In the genomic region with DNA sequence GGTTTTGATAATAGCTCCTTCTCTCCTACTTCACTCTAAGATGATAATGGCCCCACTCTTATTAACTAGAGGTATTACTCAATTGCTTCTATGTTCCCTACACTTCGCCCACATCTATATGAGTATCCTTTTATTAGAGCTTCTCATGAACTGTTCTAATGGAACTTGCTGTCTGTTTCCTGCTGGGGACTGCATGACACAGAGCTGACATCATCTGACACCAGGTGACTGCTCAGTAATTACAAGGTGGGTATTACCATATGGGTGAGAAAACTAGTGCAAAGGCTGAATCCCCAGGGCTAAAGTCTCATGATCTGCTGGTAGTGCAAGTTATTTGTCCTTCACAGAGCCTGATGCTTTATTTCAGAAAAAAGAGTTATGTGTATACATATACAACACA, we compare ENCODE assay signal across 20 cellular contexts.
A peak's percentile ranks its signal among the peaks of the same experiment; 100 is the strongest.
DNase-seq lines count a peak whose midpoint lies in the region; ATAC-seq and TF ChIP-seq lines count a peak whose summit lies in the region.
"Had no signal": no experiment of that assay in that cellular context is flagged by ENCODE, and none has a peak within 500 bp of the region (broad histone marks: within the 10 kb centered on the region; RNA-seq: fewer than 3 reads in every experiment).

No MANE protein-coding gene starts in this region.

- no peak overlapping the region for H3K4me3 ChIP-seq in epithelial cell of esophagus (ENCODE audit: low read length)

- ATAC-seq in GM19035 (IDR thresholded peaks at IDR 0.05; ENCODE audit: unreplicated experiment): no peak
- ATAC-seq: HCT116, T-cell had no signal

- TF ChIP-seq CTCF in epithelial cell of esophagus (IDR thresholded peaks at IDR 0.05; ENCODE audit: insufficient read depth, low read depth, low read length, missing control alignments): no peak

- DNase-seq in DMS53 (lab: John Stamatoyannopoulos, UW) (peak; percentile 38), DMS53 treated with DMSO at 0.1 percent for 48 hours (lab: John Stamatoyannopoulos, UW; ENCODE audit: unreplicated experiment) (no peak), NCI-H2227 treated with DMSO at 0.1 percent for 48 hours (lab: John Stamatoyannopoulos, UW) (peak; percentile 55), epithelial cell of esophagus (ENCODE audit: low read depth) (peak; percentile 48), renal cortical epithelial cell (ENCODE audit: low read depth) (peak; percentile 4), hippocampal formation (lab: John Stamatoyannopoulos, UW) (no peak), CD1c-positive myeloid dendritic cell (ENCODE audit: extremely low spot score) (no peak)
- DNase-seq: GF-D8; GOT3; KG1; MV-4-11; NCI-H187; NCI-H2107; NCI-H526; NK-92 treated with Interleukin-12 subunit alpha and Interleukin-12 subunit beta, amount 100 ng/mL, for 24 hours; SHP77; SK-N-SH; T-cell had no signal

Comparison
In these comparisons a context has a peak if more than half of its experiments do, and no peak if none do; other contexts are left out.
1. DNase-seq: peak in DMS53 (single experiment), NCI-H2227 treated with DMSO at 0.1 percent for 48 hours (single experiment), epithelial cell of esophagus (single experiment) and renal cortical epithelial cell (single experiment); none in DMS53 treated with DMSO at 0.1 percent for 48 hours (single experiment), hippocampal formation (0 of 2) and CD1c-positive myeloid dendritic cell (single experiment).